In genomic region chr12:124758266-124759200, GRCh38 we compare ENCODE assay signal across 15 cellular contexts.
DNase-seq lines count a peak whose midpoint lies in the region; ATAC-seq and TF ChIP-seq lines count a peak whose summit lies in the region.
"Had no signal": no experiment of that assay in that cellular context is flagged by ENCODE, and none has a peak within 500 bp of the region (broad histone marks: within the 10 kb centered on the region; RNA-seq: fewer than 3 reads in every experiment).

No MANE protein-coding gene starts in this region.

- in situ Hi-C loops in GM13977 (cut with MboI; ENCODE audit: low pct_unique_long_range_greater_than_20kb, low sequenced_read_pairs, unreplicated experiment) = loop anchor here (25.0 kb wide), 1 partner anchor 396 kb away; no protein-coding TSS in a partner anchor

- no peak for TF ChIP-seq CTCF in coronary artery (IDR thresholded peaks at IDR 0.05)
- no peak for TF ChIP-seq CTCF in GM13977 (IDR thresholded peaks at IDR 0.05; ENCODE audit: extremely low read depth, insufficient read depth, missing control alignments)

- no peak overlapping the region for H3K27ac ChIP-seq in coronary artery
- H3K27ac ChIP-seq: colonic mucosa, parathyroid adenoma, VCaP had no signal

- DNase-seq in Ammon's horn (ENCODE audit: low spot score) (peak; percentile 38), NCI-H1417 treated with DMSO at 0.1 percent for 48 hours (lab: John Stamatoyannopoulos, UW) (peak; percentile 74), NCI-H510A treated with DMSO at 0.1 percent for 48 hours (lab: John Stamatoyannopoulos, UW) (peak; percentile 22), coronary artery (ENCODE audit: low spot score) (no peak), GM13977 (ENCODE audit: low spot score) (no peak)
- DNase-seq: activated naive CD8-positive, alpha-beta T cell treated with anti-CD3 and anti-CD28 coated beads, Interleukin-2, amount 10 ng/mL, durations not matched to agents 7 days and 5 days; colonic mucosa; stimulated activated CD4-positive, alpha-beta T cell treated with anti-CD3 and anti-CD28 coated beads, Interleukin-15, amount 100 ng/mL, for 24 hours had no signal

- ATAC-seq in GM18861 (IDR thresholded peaks at IDR 0.05; ENCODE audit: unreplicated experiment) = no peak
- ATAC-seq in GM18867 (IDR thresholded peaks at IDR 0.05; ENCODE audit: unreplicated experiment) = no peak
- ATAC-seq in HG03108 (IDR thresholded peaks at IDR 0.05; ENCODE audit: unreplicated experiment) = no peak
- ATAC-seq: A549 had no signal

- H3K4me3 ChIP-seq in coronary artery = peak overlapping the region; percentile 13
- H3K4me3 ChIP-seq: A549, colonic mucosa, upper lobe of left lung had no signal

Comparison
In these comparisons a context has a peak if more than half of its experiments do, and no peak if none do; other contexts are left out.
1. DNase-seq: peak in Ammon's horn (single experiment), NCI-H1417 treated with DMSO at 0.1 percent for 48 hours (single experiment) and NCI-H510A treated with DMSO at 0.1 percent for 48 hours (single experiment); none in coronary artery (single experiment) and GM13977 (single experiment).